Comparison of ENCODE assay signal across 23 cellular contexts in the genomic region with DNA sequence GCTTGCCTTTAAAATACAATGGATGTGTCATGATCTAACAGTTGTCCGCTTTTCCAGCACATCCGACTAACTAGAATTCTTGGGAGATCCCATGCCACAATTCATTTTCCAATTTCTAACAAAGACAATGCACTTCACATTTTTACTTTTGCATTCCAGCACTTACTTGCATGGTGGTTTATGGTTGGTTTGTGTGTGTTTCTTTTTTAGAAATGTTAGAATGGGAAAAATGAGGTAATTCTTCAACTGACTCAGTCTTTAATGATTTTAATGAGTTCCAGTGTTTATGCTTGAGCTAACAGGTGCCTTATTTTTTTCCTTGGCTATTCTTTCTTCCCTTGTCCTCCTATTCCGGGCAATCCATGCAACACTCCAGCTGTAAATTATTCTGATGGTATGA. TPM values are rescaled to one million over a fixed set of nuclear protein-coding genes. Genes with fewer than 3 reads are reported as not detected.
DNase-seq lines count a peak whose midpoint lies in the region; TF ChIP-seq lines count a peak whose summit lies in the region.
"Had no signal": no experiment of that assay in that cellular context is flagged by ENCODE, and none has a peak within 500 bp of the region (broad histone marks: within the 10 kb centered on the region; RNA-seq: fewer than 3 reads in every experiment).

No MANE protein-coding gene starts in this region.

- no peak overlapping the region for H2AFZ ChIP-seq in mesenchymal stem cell (ENCODE audit: low read depth, low read length)
- H2AFZ ChIP-seq: neural progenitor cell had no signal

- no peak overlapping the region for H3K14ac ChIP-seq in mesenchymal stem cell (ENCODE audit: low read length in 2 of 2)

- H3K4me2 ChIP-seq in mesenchymal stem cell (ENCODE audit: low read length, poor library complexity, severe bottlenecking): no peak overlapping the region
- H3K4me2 ChIP-seq: neural progenitor cell had no signal

- H3K36me3 ChIP-seq in mesenchymal stem cell (ENCODE audit: control insufficient read depth in 1 of 2, insufficient read depth in 2 of 2, low read depth in 1 of 2, low read length in 2 of 2): no peaks in the 10 kb centered on the region
- H3K36me3 ChIP-seq: breast epithelium, lower lobe of right lung, neural progenitor cell had no signal

- H3K27ac ChIP-seq in mesenchymal stem cell (ENCODE audit: low read length, poor library complexity, severe bottlenecking) (no peak overlapping the region), coronary artery (no peak overlapping the region)
- H3K27ac ChIP-seq: breast epithelium, lower lobe of right lung, neural progenitor cell had no signal

- no peak overlapping the region for H4K8ac ChIP-seq in mesenchymal stem cell (ENCODE audit: low read length)

- H2BK120ac ChIP-seq in mesenchymal stem cell (ENCODE audit: low read depth, low read length): no peak overlapping the region

- peaks cover 3% of the 10 kb centered on the region for H3K4me1 ChIP-seq in mesenchymal stem cell (ENCODE audit: control insufficient read depth, insufficient read depth, low read depth, low read length)
- H3K4me1 ChIP-seq: breast epithelium, lower lobe of right lung, neural progenitor cell had no signal

- H2BK5ac ChIP-seq in mesenchymal stem cell (ENCODE audit: low read depth, low read length, poor library complexity, severe bottlenecking): no peak overlapping the region

- H3K9me3 ChIP-seq in mesenchymal stem cell (ENCODE audit: control insufficient read depth, low read length): no peaks in the 10 kb centered on the region
- H3K9me3 ChIP-seq: breast epithelium, lower lobe of right lung had no signal

- DNase-seq in AG20443 (ENCODE audit: low spot score) (peak; percentile 32), HCEC 1CT (peak; percentile 36), astrocyte of the hippocampus (ENCODE audit: low read depth, low spot score) (peak; percentile 72), mesenchymal stem cell (peak; percentile 15), GDM1 (lab: John Stamatoyannopoulos, UW) (no peak), NCI-H1048 (lab: John Stamatoyannopoulos, UW) (no peak), coronary artery (ENCODE audit: low spot score) (no peak), NCI-H1092 treated with DMSO at 0.1 percent for 48 hours (lab: John Stamatoyannopoulos, UW) (no peak)
- DNase-seq: activated CD8-positive, alpha-beta T cell treated with anti-CD3 and anti-CD28 coated beads, Interleukin-2, amount 10 ng/mL, durations not matched to agents 7 days and 5 days; activated effector memory CD4-positive, alpha-beta T cell treated with anti-CD3 and anti-CD28 coated beads, Interleukin-2, amount 50 U/mL, for 16 hours; activated naive CD8-positive, alpha-beta T cell treated with anti-CD3 and anti-CD28 coated beads, Interleukin-2, amount 50 U/mL, for 24 hours; CD8-positive, alpha-beta T cell; effector memory CD8-positive, alpha-beta T cell; KG1; lower lobe of right lung; NCI-H1694; NCI-H2171; NCI-H524; stimulated activated CD4-positive, alpha-beta T cell treated with anti-CD3 and anti-CD28 coated beads, Interleukin-15, amount 100 ng/mL, for 24 hours; stimulated activated naive CD8-positive, alpha-beta T cell treated with anti-CD3 and anti-CD28 coated beads, Interleukin-15, Interleukin-2, amounts not matched to agents 100 U/mL and 50 U/mL, for 24 hours; T-helper 1 cell had no signal

- no peak overlapping the region for H3K9ac ChIP-seq in mesenchymal stem cell (ENCODE audit: low read length)
- H3K9ac ChIP-seq: neural progenitor cell had no signal

- WGBS in mesenchymal stem cell: no CpG with 5 or more reads among the region's 3 CpGs

- H2BK12ac ChIP-seq in mesenchymal stem cell (ENCODE audit: low read length in 2 of 2): no peak overlapping the region

- no peak overlapping the region for H4K91ac ChIP-seq in mesenchymal stem cell (ENCODE audit: low read length)

- H3K27me3 ChIP-seq in mesenchymal stem cell (ENCODE audit: control insufficient read depth in 1 of 2, insufficient read depth in 1 of 2, low read length in 2 of 2): no peaks in the 10 kb centered on the region
- H3K27me3 ChIP-seq: breast epithelium, neural progenitor cell had no signal

- H3K4ac ChIP-seq in mesenchymal stem cell (ENCODE audit: low read depth in 1 of 2, low read length in 2 of 2): no peak overlapping the region

- no peak overlapping the region for H3K18ac ChIP-seq in mesenchymal stem cell (ENCODE audit: low read depth in 1 of 2, low read length in 2 of 2)

- peaks cover 8% of the 10 kb centered on the region for H3K79me1 ChIP-seq in mesenchymal stem cell (replicated peaks; ENCODE audit: low read length, poor library complexity, severe bottlenecking)

- no peak for TF ChIP-seq CTCF in coronary artery (IDR thresholded peaks at IDR 0.05)

- H3K4me3 ChIP-seq in mesenchymal stem cell (ENCODE audit: insufficient read depth in 1 of 2, low read depth in 1 of 2, low read length in 2 of 2) (no peak overlapping the region), coronary artery (no peak overlapping the region)
- H3K4me3 ChIP-seq: breast epithelium, lower lobe of right lung, neural progenitor cell had no signal

- no peak overlapping the region for H2BK15ac ChIP-seq in mesenchymal stem cell (ENCODE audit: low read depth, poor library complexity, severe bottlenecking)

- H3K23ac ChIP-seq in mesenchymal stem cell (ENCODE audit: low read length in 2 of 2): no peak overlapping the region

- H2AK5ac ChIP-seq in mesenchymal stem cell (ENCODE audit: low read length, severe bottlenecking): no peak overlapping the region

RNA-seq across cellular contexts. Expression of gene SLC8A1, which starts 46.5 kb away (rescaled TPM):
- polyA plus RNA-seq in mesenchymal stem cell (2013, experiment 1 of 2): 0.93 TPM
- polyA plus RNA-seq in mesenchymal stem cell (2013, experiment 2 of 2): 1.2 TPM

Comparison
In these comparisons a context has a peak if more than half of its experiments do, and no peak if none do; other contexts are left out.
1. DNase-seq: peak in AG20443 (single experiment), HCEC 1CT (single experiment), astrocyte of the hippocampus (single experiment) and mesenchymal stem cell (single experiment); none in GDM1 (single experiment), NCI-H1048 (single experiment), coronary artery (single experiment) and NCI-H1092 treated with DMSO at 0.1 percent for 48 hours (single experiment).